18 cellular contexts compared by ENCODE assay signal in genomic region chr7:101978683-101979082, GRCh38.
A peak's percentile ranks its signal among the peaks of the same experiment; 100 is the strongest.
DNase-seq lines count a peak whose midpoint lies in the region; ATAC-seq, FAIRE-seq and TF ChIP-seq lines count a peak whose summit lies in the region.
"Had no signal": no experiment of that assay in that cellular context is flagged by ENCODE, and none has a peak within 500 bp of the region (broad histone marks: within the 10 kb centered on the region; RNA-seq: fewer than 3 reads in every experiment).

No MANE protein-coding gene starts in this region.

- DNase-seq in Right ventricle myocardium inferior (ENCODE audit: missing footprints) (peak; percentile 37), heart left ventricle (no peak), kidney tubule cell (ENCODE audit: low spot score) (peak; percentile 57), D721Med (ENCODE audit: insufficient read length, low spot score) (no peak)
- no peak for DNase-seq in stimulated activated effector memory CD8-positive, alpha-beta T cell treated with anti-CD3 and anti-CD28 coated beads, Interleukin-12 subunit alpha, Interleukin-12 subunit beta, amount 100 ng/mL, for 72 hours (ENCODE audit: low spot score in 2 of 2)
- no peak for DNase-seq in activated CD4-positive, CD25-positive, alpha-beta regulatory T cell (lab: John Stamatoyannopoulos, UW)
- DNase-seq: AML-193; CD4-positive, alpha-beta memory T cell; Kasumi-1; NCI-H1417 treated with DMSO at 0.1 percent for 48 hours; NCI-H2081; NCI-H2227 treated with DMSO at 0.1 percent for 48 hours; NCI-H526; SHP77 had no signal

- H3K4me1 ChIP-seq in heart left ventricle, result peaks cover 0 to 17% (median 2%) of the 10 kb centered on the region in 12 donors
- H3K4me1 ChIP-seq in OCI-LY1 (ENCODE audit: insufficient read depth, low read length, severe bottlenecking), result peaks cover 70% of the 10 kb centered on the region

- peaks cover 6% of the 10 kb centered on the region for H3K36me3 Mint-ChIP-seq in stimulated activated effector memory CD8-positive, alpha-beta T cell treated with anti-CD3 and anti-CD28 coated beads, Interleukin-12 subunit alpha, Interleukin-12 subunit beta, amount 100 ng/mL, for 72 hours

- no peak overlapping the region for H2AFZ ChIP-seq in OCI-LY1 (ENCODE audit: low read length)

- no peaks in the 10 kb centered on the region for H3K36me3 ChIP-seq in heart left ventricle
- H3K36me3 ChIP-seq in OCI-LY1 (ENCODE audit: insufficient read depth, low read length), result peaks cover 30% of the 10 kb centered on the region

- FAIRE-seq in D721Med (lab: Jason Lieb, UNC), result no peak
- FAIRE-seq: H54 had no signal

- H3K4me1 Mint-ChIP-seq in stimulated activated effector memory CD8-positive, alpha-beta T cell treated with anti-CD3 and anti-CD28 coated beads, Interleukin-12 subunit alpha, Interleukin-12 subunit beta, amount 100 ng/mL, for 72 hours, result peaks cover 9% of the 10 kb centered on the region

- no peaks in the 10 kb centered on the region for H3K27me3 ChIP-seq in heart left ventricle
- no peaks in the 10 kb centered on the region for H3K27me3 ChIP-seq in OCI-LY1 (ENCODE audit: insufficient read depth, low read length)

- no peak overlapping the region for H3K4me2 ChIP-seq in OCI-LY1 (ENCODE audit: low read length)

- H3K4me3 Mint-ChIP-seq in stimulated activated effector memory CD8-positive, alpha-beta T cell treated with anti-CD3 and anti-CD28 coated beads, Interleukin-12 subunit alpha, Interleukin-12 subunit beta, amount 100 ng/mL, for 72 hours, result no peak overlapping the region
- H3K4me3 Mint-ChIP-seq: CD4-positive, alpha-beta memory T cell had no signal

- intact Hi-C loops in Right ventricle myocardium inferior (cut with DNase I) (loop anchor here (1.0 kb wide), 1 partner anchor 13 kb away; no protein-coding TSS in a partner anchor), heart left ventricle (cut with DNase I) (no loop called here)

- peak overlapping the region; percentile 4 for H3K27ac Mint-ChIP-seq in stimulated activated effector memory CD8-positive, alpha-beta T cell treated with anti-CD3 and anti-CD28 coated beads, Interleukin-12 subunit alpha, Interleukin-12 subunit beta, amount 100 ng/mL, for 72 hours

- ATAC-seq in Right ventricle myocardium inferior (no peak), heart left ventricle (no peak), GM21423 (IDR thresholded peaks at IDR 0.05; ENCODE audit: unreplicated experiment) (no peak)
- ATAC-seq in stimulated activated effector memory CD8-positive, alpha-beta T cell treated with anti-CD3 and anti-CD28 coated beads, Interleukin-12 subunit alpha, Interleukin-12 subunit beta, amount 100 ng/mL, for 72 hours, result no peak
- ATAC-seq: Panc1 had no signal

- no peak overlapping the region for H3K9ac ChIP-seq in OCI-LY1 (ENCODE audit: low read length)

- H3K79me2 ChIP-seq in OCI-LY1 (ENCODE audit: insufficient read depth, low read length), result peaks cover 34% of the 10 kb centered on the region

- H3K4me3 ChIP-seq in heart left ventricle (no peak overlapping the region), OCI-LY1 (ENCODE audit: low read depth, low read length, poor library complexity, severe bottlenecking) (no peak overlapping the region)

- no peaks in the 10 kb centered on the region for H3K9me3 Mint-ChIP-seq in stimulated activated effector memory CD8-positive, alpha-beta T cell treated with anti-CD3 and anti-CD28 coated beads, Interleukin-12 subunit alpha, Interleukin-12 subunit beta, amount 100 ng/mL, for 72 hours
- H3K9me3 Mint-ChIP-seq: CD4-positive, alpha-beta memory T cell had no signal

- TF ChIP-seq POLR2A in heart left ventricle (IDR thresholded peaks at IDR 0.05), result no peak

- H3K9me3 ChIP-seq in heart left ventricle (no peaks in the 10 kb centered on the region), OCI-LY1 (ENCODE audit: low read length) (peaks cover 6% of the 10 kb centered on the region; the same call in 1 of the 2 replicates)

- no peaks in the 10 kb centered on the region for H3K9me2 ChIP-seq in OCI-LY1 (ENCODE audit: low read depth, low read length)

- H3K27ac ChIP-seq in heart left ventricle (no peak overlapping the region), OCI-LY1 (ENCODE audit: low read depth, low read length, poor library complexity, severe bottlenecking) (peak overlapping the region; percentile 92)

- H4K20me1 ChIP-seq in OCI-LY1 (ENCODE audit: insufficient read depth, low read length), result no peaks in the 10 kb centered on the region

- no peak for TF ChIP-seq CTCF in heart left ventricle (IDR thresholded peaks at IDR 0.05)
- TF ChIP-seq CTCF in OCI-LY1 (IDR thresholded peaks at IDR 0.05; ENCODE audit: low read length), result no peak
- TF ChIP-seq CTCF in D721Med (IDR thresholded peaks at IDR 0.05; ENCODE audit: insufficient read depth, missing control alignments), result no peak

- 75 to 84% (median 82%) methylated on average over 10 of the region's 10 CpGs for WGBS in heart left ventricle, 4 donors

- peaks cover 22% of the 10 kb centered on the region for H3F3A ChIP-seq in OCI-LY1 (ENCODE audit: insufficient read depth, low read length)

Comparison
In these comparisons a context has a peak if more than half of its experiments do, and no peak if none do; other contexts are left out.
1. DNase-seq: peak in Right ventricle myocardium inferior (single experiment) and kidney tubule cell (single experiment); none in heart left ventricle (0 of 5), stimulated activated effector memory CD8-positive, alpha-beta T cell treated with anti-CD3 and anti-CD28 coated beads, Interleukin-12 subunit alpha, Interleukin-12 subunit beta, amount 100 ng/mL, for 72 hours (0 of 2), activated CD4-positive, CD25-positive, alpha-beta regulatory T cell (0 of 4) and D721Med (single experiment).